10 cellular contexts compared by ENCODE assay signal in genomic region chr12:122726056-122726558, GRCh38. TPM values are rescaled to one million over a fixed set of nuclear protein-coding genes. Genes with fewer than 3 reads are reported as not detected.
DNase-seq lines count a peak whose midpoint lies in the region; ATAC-seq, FAIRE-seq and TF ChIP-seq lines count a peak whose summit lies in the region.
"Had no signal": no experiment of that assay in that cellular context is flagged by ENCODE, and none has a peak within 500 bp of the region (broad histone marks: within the 10 kb centered on the region; RNA-seq: fewer than 3 reads in every experiment).

No MANE protein-coding gene starts in this region.

- H3K9me3 ChIP-seq in A549 (no peaks in the 10 kb centered on the region), neuronal stem cell (replicated peaks in 1 of 2; ENCODE audit: control insufficient read depth in 2 of 2, insufficient read depth in 1 of 2, low read depth in 1 of 2, low read length in 2 of 2) (no peaks in the 10 kb centered on the region)
- H3K9me3 ChIP-seq: gastroesophageal sphincter had no signal

- H3K36me3 ChIP-seq in neuronal stem cell (replicated peaks in 1 of 2; ENCODE audit: control insufficient read depth in 2 of 2, insufficient read depth in 2 of 2, low read length in 2 of 2): no peaks in the 10 kb centered on the region
- H3K36me3 ChIP-seq: gastroesophageal sphincter had no signal

- TF ChIP-seq RAD21 in A549 (conservative IDR thresholded peaks at IDR 0.05 in 1 of 2, IDR thresholded peaks at IDR 0.05 in 1 of 2): no peak

- no peak overlapping the region for H3K9ac ChIP-seq in neuronal stem cell (ENCODE audit: low read depth, low read length, poor library complexity)

- no peaks in the 10 kb centered on the region for H3K9me3 Mint-ChIP-seq in T-helper 1 cell treated with Interleukin-12 subunit alpha and Interleukin-12 subunit beta and Interleukin-4 antibody, amounts not matched to agents 30 μg/mL and 1 μg/mL, for 36 hours
- H3K9me3 Mint-ChIP-seq in osteocyte (ENCODE audit: unreplicated experiment): no peaks in the 10 kb centered on the region

- no peak overlapping the region for H3K4ac ChIP-seq in neuronal stem cell (ENCODE audit: low read length)

- H4K91ac ChIP-seq in neuronal stem cell (ENCODE audit: low read depth, low read length, poor library complexity): no peak overlapping the region

- H2AFZ ChIP-seq in neuronal stem cell (ENCODE audit: low read length): no peak overlapping the region

- H3K4me3 Mint-ChIP-seq in T-helper 1 cell treated with Interleukin-12 subunit alpha and Interleukin-12 subunit beta and Interleukin-4 antibody, amounts not matched to agents 30 μg/mL and 1 μg/mL, for 36 hours: peak overlapping the region; percentile 64
- no peak overlapping the region for H3K4me3 Mint-ChIP-seq in osteocyte (ENCODE audit: unreplicated experiment)

- no peak for FAIRE-seq in A549 (lab: Jason Lieb, UNC)

- WGBS in A549 (ENCODE audit: missing lambda C conversion rate): 21% methylated on average over 5 of the region's 5 CpGs
- no CpG with 5 or more reads among the region's 5 CpGs for WGBS in neuronal stem cell (ENCODE audit: extremely low coverage in 2 of 2, insufficient read length in 2 of 2, insufficient replicate concordance in 1 of 2), 2 donors

- POLR2A ChIA-PET in A549 (lab: Yijun Ruan, JAX): interaction anchor here (0.7 kb wide), 1 partner anchor 12 kb away, joined by 3 read pairs; no protein-coding TSS in a partner anchor

- H3K79me1 ChIP-seq in neuronal stem cell (ENCODE audit: low read depth, low read length): no peaks in the 10 kb centered on the region

- H3K4me1 ChIP-seq in A549: peaks cover 10% of the 10 kb centered on the region
- no peaks in the 10 kb centered on the region for H3K4me1 ChIP-seq in neuronal stem cell (ENCODE audit: control insufficient read depth in 2 of 2, insufficient read depth in 1 of 2, low read depth in 1 of 2, low read length in 2 of 2)
- H3K4me1 ChIP-seq: gastroesophageal sphincter had no signal

- no peak overlapping the region for H2BK12ac ChIP-seq in neuronal stem cell (ENCODE audit: low read length)

- H2BK15ac ChIP-seq in neuronal stem cell (ENCODE audit: low read length): no peak overlapping the region

- no peak for TF ChIP-seq EP300 in A549 (IDR thresholded peaks at IDR 0.05)

- H2AK5ac ChIP-seq in neuronal stem cell (ENCODE audit: low read depth, low read length): no peak overlapping the region

- H3K27me3 ChIP-seq in neuronal stem cell (ENCODE audit: control insufficient read depth in 3 of 3, insufficient read depth in 3 of 3, low read depth in 1 of 3, low read length in 3 of 3): no peaks in the 10 kb centered on the region

- H3K27ac ChIP-seq in A549 (peak overlapping the region in 1 of 2 experiments; percentile 25; a peak in 2 of 6 replicates), neuronal stem cell (replicated peaks; ENCODE audit: low read length) (no peak overlapping the region)
- H3K27ac ChIP-seq: gastroesophageal sphincter, VCaP had no signal

- H3K4me3 ChIP-seq in A549 (no peak overlapping the region), neuronal stem cell (ENCODE audit: low read length in 2 of 2) (no peak overlapping the region)
- H3K4me3 ChIP-seq: gastroesophageal sphincter had no signal

- no peak overlapping the region for H2BK5ac ChIP-seq in neuronal stem cell (ENCODE audit: low read length)

- H3K14ac ChIP-seq in neuronal stem cell (ENCODE audit: low read length): no peak overlapping the region

- no peak overlapping the region for H3K23ac ChIP-seq in neuronal stem cell (ENCODE audit: low read depth, low read length, poor library complexity)

- H4K8ac ChIP-seq in neuronal stem cell (ENCODE audit: low read depth, low read length): no peak overlapping the region

- no peak for TF ChIP-seq POLR2A in A549 (IDR thresholded peaks at IDR 0.05; ENCODE audit: low read length)

- DNase-seq in A549 (ENCODE audit: low read depth in 1 of 2, low spot score in 1 of 2) (peak in 1 of 2 experiments; percentile 24), glomerular endothelial cell (ENCODE audit: extremely low read depth, low read depth, low spot score) (peak; percentile 44), inferior parietal cortex (ENCODE audit: extremely low spot score) (no peak), osteocyte (ENCODE audit: extremely low spot score, unreplicated experiment) (no peak), neuronal stem cell (ENCODE audit: low spot score) (no peak)

- ATAC-seq in A549: peak in 1 of 2 experiments; percentile 19; a peak in 1 of 6 replicates
- ATAC-seq in GM21786 (IDR thresholded peaks at IDR 0.05; ENCODE audit: unreplicated experiment): peak; percentile 39
- no peak for ATAC-seq in esophagus mucosa
- ATAC-seq: gastroesophageal sphincter had no signal

- H3K18ac ChIP-seq in neuronal stem cell (ENCODE audit: low read length): no peak overlapping the region

- H3K4me2 ChIP-seq in A549: peak overlapping the region; percentile 42
- no peak overlapping the region for H3K4me2 ChIP-seq in neuronal stem cell (ENCODE audit: insufficient read depth, low read length, poor library complexity, severe bottlenecking)

- CTCF ChIA-PET in A549 (lab: Yijun Ruan, JAX): interaction anchor here (0.6 to 2.1 kb wide), 7 partner anchors 26 to 446 kb away, joined by 3 to 9 read pairs (median 5); partner anchors contain the start of gene DENR

- peaks cover 55% of the 10 kb centered on the region for H3K4me1 Mint-ChIP-seq in T-helper 1 cell treated with Interleukin-12 subunit alpha and Interleukin-12 subunit beta and Interleukin-4 antibody, amounts not matched to agents 30 μg/mL and 1 μg/mL, for 36 hours (ENCODE audit: low read depth)
- H3K4me1 Mint-ChIP-seq in osteocyte (ENCODE audit: unreplicated experiment): peaks cover 28% of the 10 kb centered on the region

- TF ChIP-seq CTCF in A549 (IDR thresholded peaks at IDR 0.05): no peak
- no peak for TF ChIP-seq CTCF in osteocyte (IDR thresholded peaks at IDR 0.05)

- peaks cover 3% of the 10 kb centered on the region for H3K36me3 Mint-ChIP-seq in T-helper 1 cell treated with Interleukin-12 subunit alpha and Interleukin-12 subunit beta and Interleukin-4 antibody, amounts not matched to agents 30 μg/mL and 1 μg/mL, for 36 hours (ENCODE audit: low read depth)
- no peaks in the 10 kb centered on the region for H3K36me3 Mint-ChIP-seq in osteocyte (ENCODE audit: unreplicated experiment)

- H3K27me3 Mint-ChIP-seq in T-helper 1 cell treated with Interleukin-12 subunit alpha and Interleukin-12 subunit beta and Interleukin-4 antibody, amounts not matched to agents 30 μg/mL and 1 μg/mL, for 36 hours (ENCODE audit: low read depth): no peaks in the 10 kb centered on the region
- no peaks in the 10 kb centered on the region for H3K27me3 Mint-ChIP-seq in osteocyte (ENCODE audit: unreplicated experiment)

- no peak overlapping the region for H2BK120ac ChIP-seq in neuronal stem cell (ENCODE audit: low read depth, low read length)

- H3K27ac Mint-ChIP-seq in T-helper 1 cell treated with Interleukin-12 subunit alpha and Interleukin-12 subunit beta and Interleukin-4 antibody, amounts not matched to agents 30 μg/mL and 1 μg/mL, for 36 hours: peak overlapping the region; percentile 80
- no peak overlapping the region for H3K27ac Mint-ChIP-seq in osteocyte (ENCODE audit: unreplicated experiment)

RNA-seq across cellular contexts. Expression of gene HCAR1, which starts 4.5 kb away (rescaled TPM):
- 0.05 and 0.07 TPM in 2 replicates for polyA plus RNA-seq in A549 (2011; rRNA removed)
- 0.03 and 0.04 TPM in 2 replicates for polyA plus RNA-seq in A549 (2012; cell fraction: cytosol; rRNA removed)
- polyA plus RNA-seq in A549 (2012; cell fraction: nucleus; rRNA removed): 0.01 and 0.07 TPM in 2 replicates
- 0.01 to 0.07 TPM (median 0.03 TPM) in 3 replicates for polyA plus RNA-seq in A549 (2017; fragmentation: RNase III; extraction: RNeasy Plus Mini Kit Qiagen cat#74134 plus additional on column Dnase treatment)
- polyA minus RNA-seq in A549 (2011; rRNA and poly(A)+ RNA removed): 0.04 and 0.05 TPM in 2 replicates
- 0.15 and 0.18 TPM in 2 replicates for total RNA-seq in glomerular endothelial cell
- total RNA-seq in osteocyte: 0.21 and 0.37 TPM in 2 replicates
- 0.01 TPM for polyA plus RNA-seq in neuronal stem cell (2013, experiment 1 of 2)
- polyA plus RNA-seq in neuronal stem cell (2013, experiment 2 of 2): 0.01 TPM
- 0.08 TPM for total RNA-seq in esophagus mucosa

RNA-seq across cellular contexts. Expression of gene HCAR3, which starts 9.5 kb away (rescaled TPM):
- polyA plus RNA-seq in A549 (2011; rRNA removed) (0.07 TPM in 1 of 2 replicates, not detected in the other), A549 (2017; fragmentation: RNase III; extraction: RNeasy Plus Mini Kit Qiagen cat#74134 plus additional on column Dnase treatment) (0.04 TPM in 1 of 3 replicates, not detected in the others)
- polyA plus RNA-seq in A549 (2012; cell fraction: cytosol; rRNA removed): 0.04 and 0.09 TPM in 2 replicates
- 0.16 and 0.27 TPM in 2 replicates for polyA plus RNA-seq in A549 (2012; cell fraction: nucleus; rRNA removed)
- 0.37 TPM in 1 of 2 replicates, not detected in the other for polyA minus RNA-seq in A549 (2011; rRNA and poly(A)+ RNA removed)
- total RNA-seq in glomerular endothelial cell (not detected in 2 replicates), osteocyte (not detected in 2 replicates), esophagus mucosa (9.6 TPM)
- polyA plus RNA-seq in neuronal stem cell (2013, experiment 1 of 2): not detected
- polyA plus RNA-seq in neuronal stem cell (2013, experiment 2 of 2): 0.01 TPM
- total RNA-seq: gastroesophageal sphincter had no signal

RNA-seq across cellular contexts. Expression of gene HCAR2, which starts 22.9 kb away (rescaled TPM):
- polyA plus RNA-seq in A549 (2011; rRNA removed): 0.07 and 0.09 TPM in 2 replicates
- polyA plus RNA-seq in A549 (2012; cell fraction: cytosol; rRNA removed): 0.05 and 0.12 TPM in 2 replicates
- polyA plus RNA-seq in A549 (2012; cell fraction: nucleus; rRNA removed): 0.19 and 0.39 TPM in 2 replicates
- polyA plus RNA-seq in A549 (2017; fragmentation: RNase III; extraction: RNeasy Plus Mini Kit Qiagen cat#74134 plus additional on column Dnase treatment): 0.07 TPM in 1 of 3 replicates, not detected in the others
- polyA minus RNA-seq in A549 (2011; rRNA and poly(A)+ RNA removed): 0.34 and 0.37 TPM in 2 replicates
- total RNA-seq in glomerular endothelial cell: not detected in 2 replicates
- not detected in 2 replicates for total RNA-seq in osteocyte
- polyA plus RNA-seq in neuronal stem cell (2013, experiment 1 of 2): not detected
- not detected for polyA plus RNA-seq in neuronal stem cell (2013, experiment 2 of 2)
- 29.7 TPM for total RNA-seq in esophagus mucosa

RNA-seq across cellular contexts. Expression of gene DENR, which starts 26.5 kb away (rescaled TPM):
- 65.7 and 98.2 TPM in 2 replicates for polyA plus RNA-seq in A549 (2011; rRNA removed)
- 26.1 and 26.3 TPM in 2 replicates for polyA plus RNA-seq in A549 (2012; cell fraction: cytosol; rRNA removed)
- polyA plus RNA-seq in A549 (2012; cell fraction: nucleus; rRNA removed): 7.4 and 17.5 TPM in 2 replicates
- 72.6 to 77.4 TPM (median 76.0 TPM) in 3 replicates for polyA plus RNA-seq in A549 (2017; fragmentation: RNase III; extraction: RNeasy Plus Mini Kit Qiagen cat#74134 plus additional on column Dnase treatment)
- 15.5 and 19.9 TPM in 2 replicates for polyA minus RNA-seq in A549 (2011; rRNA and poly(A)+ RNA removed)
- total RNA-seq in glomerular endothelial cell: 33.4 and 34.3 TPM in 2 replicates
- 50.2 and 51.9 TPM in 2 replicates for total RNA-seq in osteocyte
- 47.2 TPM for polyA plus RNA-seq in neuronal stem cell (2013, experiment 1 of 2)
- 49.2 TPM for polyA plus RNA-seq in neuronal stem cell (2013, experiment 2 of 2)
- total RNA-seq in esophagus mucosa: 39.0 TPM

RNA-seq across cellular contexts. Expression of gene CCDC62, which starts 48.3 kb away (rescaled TPM):
- polyA plus RNA-seq in A549 (2011; rRNA removed): 0.12 and 0.18 TPM in 2 replicates
- polyA plus RNA-seq in A549 (2012; cell fraction: cytosol; rRNA removed): 0.03 TPM in 2 replicates
- polyA plus RNA-seq in A549 (2012; cell fraction: nucleus; rRNA removed): 0.04 and 0.05 TPM in 2 replicates
- 0.08 to 0.19 TPM (median 0.17 TPM) in 3 replicates for polyA plus RNA-seq in A549 (2017; fragmentation: RNase III; extraction: RNeasy Plus Mini Kit Qiagen cat#74134 plus additional on column Dnase treatment)
- 0.34 and 0.50 TPM in 2 replicates for polyA minus RNA-seq in A549 (2011; rRNA and poly(A)+ RNA removed)
- 0.15 and 0.23 TPM in 2 replicates for total RNA-seq in glomerular endothelial cell
- 0.27 and 0.34 TPM in 2 replicates for total RNA-seq in osteocyte
- polyA plus RNA-seq in neuronal stem cell (2013, experiment 1 of 2): 0.22 TPM
- 0.22 TPM for polyA plus RNA-seq in neuronal stem cell (2013, experiment 2 of 2)
- total RNA-seq in esophagus mucosa: 0.24 TPM

Comparison
In these comparisons a context has a peak if more than half of its experiments do, and no peak if none do; other contexts are left out.
1. RNA of gene HCAR3, which starts 9.5 kb away (total RNA-seq): 9.6 TPM in esophagus mucosa (single experiment); not detected in glomerular endothelial cell and not detected in osteocyte; every median in the first group is over 10 times any median in the second.
2. RNA of gene HCAR2, which starts 22.9 kb away (total RNA-seq): 29.7 TPM in esophagus mucosa (single experiment); not detected in glomerular endothelial cell and not detected in osteocyte; every median in the first group is over 10 times any median in the second.